ENCODE assay signal across 25 cellular contexts in genomic region chr2:58866946-58867345, GRCh38.
DNase-seq lines count a peak whose midpoint lies in the region; ATAC-seq, FAIRE-seq and TF ChIP-seq lines count a peak whose summit lies in the region.
"Had no signal": no experiment of that assay in that cellular context is flagged by ENCODE, and none has a peak within 500 bp of the region (broad histone marks: within the 10 kb centered on the region; RNA-seq: fewer than 3 reads in every experiment).

No MANE protein-coding gene starts in this region.

- peaks cover under 1% of the 10 kb centered on the region for H3K27me3 Mint-ChIP-seq in neural progenitor cell (ENCODE audit: insufficient read depth, low read depth)
- H3K27me3 Mint-ChIP-seq: B cell had no signal

- H3K4me2 ChIP-seq in HepG2 (ENCODE audit: low read depth, low read length) (no peak overlapping the region), KMS-11 (peak overlapping the region; percentile 78), H1 (ENCODE audit: insufficient read depth in 1 of 2, low read depth in 2 of 2, low read length in 2 of 2) (peak overlapping the region in 1 of 2 experiments; percentile 57; a peak in 1 of 4 replicates), neural progenitor cell (no peak overlapping the region)
- H3K4me2 ChIP-seq: A549; BLaER1 treated with 17β-estradiol and CSF1 and Interleukin-3, amounts not matched to agents 10 nM and 100 nM had no signal

- H2BK20ac ChIP-seq in H1 (ENCODE audit: low read length): no peak overlapping the region

- peak overlapping the region; percentile 66 for H2AK5ac ChIP-seq in H1 (ENCODE audit: low read depth, low read length)

- H3K36me3 ChIP-seq in HepG2 (replicated peaks in 1 of 2; ENCODE audit: control insufficient read depth in 1 of 2, insufficient read depth in 2 of 2, low read length in 2 of 2): no peaks in the 10 kb centered on the region
- H3K36me3 ChIP-seq in right lobe of liver: no peaks in the 10 kb centered on the region
- H3K36me3 ChIP-seq in KMS-11 (ENCODE audit: insufficient read depth): no peaks in the 10 kb centered on the region
- no peaks in the 10 kb centered on the region for H3K36me3 ChIP-seq in H1 (ENCODE audit: control insufficient read depth in 2 of 4, insufficient read depth in 4 of 4, low read length in 3 of 4)
- no peaks in the 10 kb centered on the region for H3K36me3 ChIP-seq in neural progenitor cell
- H3K36me3 ChIP-seq: BLaER1 treated with 17β-estradiol and CSF1 and Interleukin-3, amounts not matched to agents 10 nM and 100 nM had no signal

- no peak overlapping the region for H2AFZ ChIP-seq in HepG2 (ENCODE audit: low read length)
- H2AFZ ChIP-seq in KMS-11 (ENCODE audit: low read depth): peak overlapping the region; percentile 23; the same call in 1 of the 2 replicates
- H2AFZ ChIP-seq in H1 (ENCODE audit: low read length): no peak overlapping the region
- no peak overlapping the region for H2AFZ ChIP-seq in neural progenitor cell (replicated peaks)

- H3K4ac ChIP-seq in H1 (replicated peaks; ENCODE audit: insufficient read length, low read depth, low read length): no peak overlapping the region

- DNase-seq in HepG2 (ENCODE audit: low spot score) (no peak), right lobe of liver (no peak), H1 (ENCODE audit: low read depth in 1 of 2, low spot score in 2 of 2) (no peak), neural progenitor cell (ENCODE audit: low spot score) (no peak)
- DNase-seq: AML-193; Caco-2; Calu3; CD4-positive, alpha-beta T cell; CD8-positive, alpha-beta T cell; DMS79 treated with DMSO at 0.1 percent for 48 hours; GF-D8 had no signal

- H2BK15ac ChIP-seq in H1 (ENCODE audit: low read length): no peak overlapping the region

- H3K4me1 ChIP-seq in HepG2 (ENCODE audit: insufficient read depth, low read length) (peaks cover 13% of the 10 kb centered on the region; the same call in 1 of the 2 replicates), right lobe of liver (no peaks in the 10 kb centered on the region), KMS-11 (ENCODE audit: low read depth, poor library complexity, severe bottlenecking) (peaks cover 54% of the 10 kb centered on the region), H1 (replicated peaks in 1 of 4; ENCODE audit: control insufficient read depth in 3 of 4, insufficient read depth in 4 of 4, low read length in 3 of 4) (peaks cover 2 to 13% (median 7%) of the 10 kb centered on the region in 4 experiments; a peak in 4 of 7 replicates), neural progenitor cell (peaks cover 12% of the 10 kb centered on the region)
- H3K4me1 ChIP-seq: A549, Caco-2 had no signal

- TF ChIP-seq RAD21 in HepG2 (CRISPR knock-in tag; IDR thresholded peaks at IDR 0.05): no peak
- no peak for TF ChIP-seq RAD21 in H1 (IDR thresholded peaks at IDR 0.05 in 1 of 2, conservative IDR thresholded peaks at IDR 0.05 in 1 of 2; ENCODE audit: low read depth in 2 of 2, low read length in 2 of 2)

- no peak for TF ChIP-seq EP300 in HepG2 (IDR thresholded peaks at IDR 0.05; ENCODE audit: low read depth in 2 of 2, low read length in 2 of 2)
- TF ChIP-seq EP300 in HepG2 (CRISPR knock-in tag; IDR thresholded peaks at IDR 0.05; ENCODE audit: borderline replicate concordance): no peak
- TF ChIP-seq EP300 in H1 (IDR thresholded peaks at IDR 0.05; ENCODE audit: borderline replicate concordance in 1 of 2, low read depth in 2 of 2, low read length in 2 of 2): no peak

- no peaks in the 10 kb centered on the region for H3K79me1 ChIP-seq in H1 (ENCODE audit: low read depth, low read length)

- H4K91ac ChIP-seq in H1 (replicated peaks; ENCODE audit: insufficient read length, low read length): peak overlapping the region; percentile 4

- H4K20me1 ChIP-seq in HepG2 (ENCODE audit: insufficient read depth, low read length) (no peaks in the 10 kb centered on the region), KMS-11 (ENCODE audit: insufficient read depth) (no peaks in the 10 kb centered on the region), H1 (replicated peaks in 1 of 2; ENCODE audit: control insufficient read depth in 1 of 2, insufficient read depth in 2 of 2, low read length in 2 of 2) (no peaks in the 10 kb centered on the region), neural progenitor cell (ENCODE audit: low read depth) (no peaks in the 10 kb centered on the region)
- H4K20me1 ChIP-seq: BLaER1 treated with 17β-estradiol and CSF1 and Interleukin-3, amounts not matched to agents 10 nM and 100 nM had no signal

- H3K27ac ChIP-seq in HepG2 (ENCODE audit: extremely low read length, insufficient read depth, low read length): no peak overlapping the region
- H3K27ac ChIP-seq in right lobe of liver: no peak overlapping the region
- peak overlapping the region; percentile 74 for H3K27ac ChIP-seq in KMS-11
- no peak overlapping the region for H3K27ac ChIP-seq in H1 (ENCODE audit: low read depth, low read length)
- no peak overlapping the region for H3K27ac ChIP-seq in neural progenitor cell
- H3K27ac ChIP-seq: 22Rv1; A549; BLaER1 treated with 17β-estradiol and CSF1 and Interleukin-3, amounts not matched to agents 10 nM and 100 nM; C4-2B had no signal

- WGBS in HepG2 (ENCODE audit: low lambda C conversion rate): 0% methylated on average over 1 of the region's 1 CpG
- 87% methylated on average over 1 of the region's 1 CpG for WGBS in right lobe of liver (ENCODE audit: insufficient coverage, low coverage, low lambda C conversion rate, missing lambda C conversion rate)
- WGBS in H1 (ENCODE audit: extremely low coverage in 1 of 2, insufficient coverage in 1 of 2, insufficient read length in 1 of 2, insufficient replicate concordance in 2 of 2, low coverage in 1 of 2, low lambda C conversion rate in 2 of 2, missing lambda C conversion rate in 1 of 2), 2 experiments: 75% methylated on average over 1 of the region's 1 CpG; no CpG with 5 or more reads in 1 of the 2 experiments

- H3K79me2 ChIP-seq in HepG2 (ENCODE audit: insufficient read depth, low read length): no peaks in the 10 kb centered on the region
- no peaks in the 10 kb centered on the region for H3K79me2 ChIP-seq in KMS-11 (ENCODE audit: insufficient read depth, low read depth)
- H3K79me2 ChIP-seq in H1 (ENCODE audit: control insufficient read depth in 1 of 2, insufficient read depth in 2 of 2, low read length in 2 of 2): no peaks in the 10 kb centered on the region
- H3K79me2 ChIP-seq in neural progenitor cell (ENCODE audit: low read depth): no peaks in the 10 kb centered on the region

- TF ChIP-seq POLR2A in HepG2 (IDR thresholded peaks at IDR 0.05; ENCODE audit: insufficient read depth in 1 of 2, low read depth in 2 of 2, low read length in 2 of 2) (no peak), right lobe of liver (IDR thresholded peaks at IDR 0.05) (no peak), H1 (IDR thresholded peaks at IDR 0.05; ENCODE audit: control extremely low read depth in 1 of 2, low read depth in 2 of 2, low read length in 2 of 2) (no peak)

- H3K14ac ChIP-seq in H1 (ENCODE audit: insufficient read length): no peak overlapping the region

- intact Hi-C loops in HepG2 (cut with micrococcal nuclease; ENCODE audit: unreplicated experiment): no loop called here
- intact Hi-C loops in right lobe of liver (cut with DNase I): no loop called here

- H3K9me3 ChIP-seq in HepG2 (ENCODE audit: low read length): peaks cover 8% of the 10 kb centered on the region; the same call in 1 of the 2 replicates
- H3K9me3 ChIP-seq in right lobe of liver: no peaks in the 10 kb centered on the region
- H3K9me3 ChIP-seq in H1 (ENCODE audit: insufficient read depth in 2 of 2, low read depth in 1 of 2, low read length in 1 of 2): no peaks in the 10 kb centered on the region
- H3K9me3 ChIP-seq in neural progenitor cell (ENCODE audit: low read depth): no peaks in the 10 kb centered on the region
- H3K9me3 ChIP-seq: A549; BLaER1 treated with 17β-estradiol and CSF1 and Interleukin-3, amounts not matched to agents 10 nM and 100 nM; Caco-2 had no signal

- no peak overlapping the region for H2BK120ac ChIP-seq in H1 (replicated peaks; ENCODE audit: low read depth, low read length)

- H3K4me1 Mint-ChIP-seq in neural progenitor cell: peaks cover 29% of the 10 kb centered on the region

- no peaks in the 10 kb centered on the region for H3K36me3 Mint-ChIP-seq in neural progenitor cell
- H3K36me3 Mint-ChIP-seq: CD8-positive, alpha-beta T cell had no signal

- no peak overlapping the region for H3K23ac ChIP-seq in H1 (ENCODE audit: insufficient read length)

- H4K8ac ChIP-seq in H1 (ENCODE audit: extremely low read depth, insufficient read depth, low read length): no peak overlapping the region

- H3K9ac ChIP-seq in HepG2 (ENCODE audit: insufficient read depth, low read depth, low read length): no peak overlapping the region
- H3K9ac ChIP-seq in KMS-11: no peak overlapping the region; the same call in 1 of the 2 replicates
- H3K9ac ChIP-seq in H1 (replicated peaks in 1 of 4; ENCODE audit: extremely low read depth in 1 of 4, low read depth in 3 of 4, low read length in 3 of 4): no peak overlapping the region
- H3K9ac ChIP-seq in neural progenitor cell: no peak overlapping the region
- H3K9ac ChIP-seq: BLaER1 treated with 17β-estradiol and CSF1 and Interleukin-3, amounts not matched to agents 10 nM and 100 nM had no signal

- POLR2A ChIA-PET in HepG2 (lab: Yijun Ruan, JAX) (no interaction called here), H1 (lab: Charles Lee; ENCODE audit: partially characterized antibody) (no interaction called here)

- no peak overlapping the region for H3K18ac ChIP-seq in H1 (ENCODE audit: extremely low read depth, low read length)

- no peaks in the 10 kb centered on the region for H3F3A ChIP-seq in neural progenitor cell (ENCODE audit: low read depth)

- no TSS peak for BruUV-seq in HepG2 (replicated peaks; lab: Mats Ljungman, UMichigan)

- no peaks in the 10 kb centered on the region for H3K23me2 ChIP-seq in H1 (ENCODE audit: low read depth, low read length)

- FAIRE-seq in HepG2 (lab: Jason Lieb, UNC): no peak
- FAIRE-seq in H1 (lab: Jason Lieb, UNC): no peak
- FAIRE-seq: A549, D721Med, G401.6, GM12891, GM18507, GM19239 had no signal

- H3K27ac Mint-ChIP-seq in neural progenitor cell: peak overlapping the region; percentile 4
- H3K27ac Mint-ChIP-seq: B cell; CD4-positive, alpha-beta T cell; CD8-positive, alpha-beta T cell had no signal

- CTCF ChIA-PET in HepG2 (lab: Yijun Ruan, JAX; ENCODE audit: low intra/inter-chr PET ratio, low total read pairs) (no interaction called here), H1 (lab: Charles Lee; ENCODE audit: partially characterized antibody) (interaction anchor here (1.2 kb wide), 1 partner anchor 11 kb away, joined by 3 read pairs; no protein-coding TSS in a partner anchor)

- H3K4me3 ChIP-seq in HepG2 (replicated peaks in 1 of 3; ENCODE audit: insufficient read depth in 1 of 3, low read depth in 2 of 3, low read length in 3 of 3) (no peak overlapping the region), right lobe of liver (no peak overlapping the region), KMS-11 (IDR thresholded peaks at IDR 0.05; ENCODE audit: insufficient read depth, low read depth, low read length) (peak overlapping the region; percentile 47), H1 (ENCODE audit: extremely low read depth in 1 of 4, insufficient read depth in 2 of 4, low read depth in 3 of 4, low read length in 4 of 4) (no peak overlapping the region), neural progenitor cell (no peak overlapping the region)
- H3K4me3 ChIP-seq: A549; BLaER1 treated with 17β-estradiol and CSF1 and Interleukin-3, amounts not matched to agents 10 nM and 100 nM had no signal

- no peak overlapping the region for H4K5ac ChIP-seq in H1 (ENCODE audit: insufficient read length, low read depth, low read length)

- TF ChIP-seq CTCF in HepG2 (CRISPR knock-in tag; IDR thresholded peaks at IDR 0.05): no peak
- no peak for TF ChIP-seq CTCF in right lobe of liver (IDR thresholded peaks at IDR 0.05)
- no peak for TF ChIP-seq CTCF in KMS-11 (conservative IDR thresholded peaks at IDR 0.05; ENCODE audit: low read depth, low read length)
- no peak for TF ChIP-seq CTCF in H1 (IDR thresholded peaks at IDR 0.05; ENCODE audit: control extremely low read depth in 1 of 3, insufficient read depth in 1 of 3, low read depth in 1 of 3, low read length in 3 of 3)
- TF ChIP-seq CTCF in neural progenitor cell (IDR thresholded peaks at IDR 0.05): no peak

- H3K4me3 Mint-ChIP-seq in neural progenitor cell: no peak overlapping the region
- H3K4me3 Mint-ChIP-seq: B cell; CD4-positive, alpha-beta T cell; CD8-positive, alpha-beta T cell had no signal

- in situ Hi-C loops in HepG2 (cut with HindIII; ENCODE audit: extremely low pct_ligation_motif_present, low pct_unique_long_range_greater_than_20kb): no loop called here

- H3K56ac ChIP-seq in H1 (replicated peaks; ENCODE audit: insufficient read length, low read depth, low read length): no peak overlapping the region

- no peaks in the 10 kb centered on the region for H3K27me3 ChIP-seq in HepG2 (ENCODE audit: control insufficient read depth in 1 of 2, insufficient read depth in 2 of 2, low read length in 2 of 2)
- no peaks in the 10 kb centered on the region for H3K27me3 ChIP-seq in right lobe of liver
- no peaks in the 10 kb centered on the region for H3K27me3 ChIP-seq in KMS-11 (ENCODE audit: insufficient read depth, low read depth)
- peaks cover 0 to 7% (median 0%) of the 10 kb centered on the region in 4 experiments; a peak in 2 of 7 replicates for H3K27me3 ChIP-seq in H1 (replicated peaks in 1 of 4; ENCODE audit: control insufficient read depth in 3 of 4, extremely low read depth in 1 of 4, insufficient read depth in 3 of 4, low read length in 3 of 4)
- H3K27me3 ChIP-seq in neural progenitor cell: no peaks in the 10 kb centered on the region
- H3K27me3 ChIP-seq: BLaER1 treated with 17β-estradiol and CSF1 and Interleukin-3, amounts not matched to agents 10 nM and 100 nM had no signal

- peak overlapping the region; percentile 10; the same call in 1 of the 2 replicates for H2BK5ac ChIP-seq in H1 (ENCODE audit: low read depth, low read length)

- peak; percentile 92 for ATAC-seq in HepG2
- no peak for ATAC-seq in right lobe of liver
- no peak for ATAC-seq in GM18517 (IDR thresholded peaks at IDR 0.05; ENCODE audit: unreplicated experiment)
- ATAC-seq in HG02884 (IDR thresholded peaks at IDR 0.05; ENCODE audit: unreplicated experiment): no peak
- ATAC-seq in SK-N-SH treated with all-trans-retinoic acid at 6 μM for 48 hours: no peak
- ATAC-seq: A549; CD8-positive, alpha-beta T cell had no signal

- peak overlapping the region; percentile 52; the same call in 1 of the 2 replicates for H2BK12ac ChIP-seq in H1 (ENCODE audit: low read depth, low read length)

- no peaks in the 10 kb centered on the region for H3K9me3 Mint-ChIP-seq in neural progenitor cell
- H3K9me3 Mint-ChIP-seq: CD4-positive, alpha-beta T cell; CD8-positive, alpha-beta T cell had no signal
